Comparison of ENCODE assay signal across 14 cellular contexts in genomic region chr5:77145666-77146065, GRCh38. TPM values are rescaled to one million over a fixed set of nuclear protein-coding genes. Genes with fewer than 3 reads are reported as not detected.
DNase-seq lines count a peak whose midpoint lies in the region; ATAC-seq, FAIRE-seq and TF ChIP-seq lines count a peak whose summit lies in the region.
"Had no signal": no experiment of that assay in that cellular context is flagged by ENCODE, and none has a peak within 500 bp of the region (broad histone marks: within the 10 kb centered on the region; RNA-seq: fewer than 3 reads in every experiment).

No MANE protein-coding gene starts in this region.

- no peak overlapping the region for H2AK5ac ChIP-seq in IMR-90 (ENCODE audit: low read depth, low read length)

- no peak for FAIRE-seq in bronchial epithelial cell (lab: Jason Lieb, UNC)
- FAIRE-seq: GM12878 had no signal

- peaks cover 0 to 16% (median 11%) of the 10 kb centered on the region in 7 donors for H3K4me1 Mint-ChIP-seq in naive thymus-derived CD4-positive, alpha-beta T cell
- H3K4me1 Mint-ChIP-seq: neural crest cell had no signal

- no peaks in the 10 kb centered on the region for H3K9me3 ChIP-seq in IMR-90 (ENCODE audit: control insufficient read depth, insufficient read depth, low read length)
- H3K9me3 ChIP-seq in naive thymus-derived CD4-positive, alpha-beta T cell (ENCODE audit: control insufficient read depth in 2 of 3, low read length in 3 of 3): no peaks in the 10 kb centered on the region
- H3K9me3 ChIP-seq: esophagus squamous epithelium had no signal

- no peak overlapping the region for H3K23ac ChIP-seq in IMR-90 (ENCODE audit: low read depth, low read length)

- no peak overlapping the region for H4K8ac ChIP-seq in IMR-90 (ENCODE audit: low read depth in 2 of 2, low read length in 2 of 2)

- H3K14ac ChIP-seq in IMR-90 (replicated peaks; ENCODE audit: low read depth, low read length): 0 out of 2 replicates have a peak overlapping the region, but pooled peaks have one; percentile 9

- H3K9me3 Mint-ChIP-seq in naive thymus-derived CD4-positive, alpha-beta T cell: no peaks in the 10 kb centered on the region
- H3K9me3 Mint-ChIP-seq: neural crest cell had no signal

- TF ChIP-seq RAD21 in IMR-90 (IDR thresholded peaks at IDR 0.05; ENCODE audit: low read length): no peak

- H3K56ac ChIP-seq in IMR-90 (ENCODE audit: extremely low read depth, insufficient read depth, low read length): no peak overlapping the region

- H3K27ac Mint-ChIP-seq in naive thymus-derived CD4-positive, alpha-beta T cell: peak overlapping the region in 6 of 9 donors; percentile 7 to 78 (median 34)

- no peak overlapping the region for H4K91ac ChIP-seq in IMR-90 (ENCODE audit: insufficient read depth, low read depth, low read length)

- peak; percentile 68 for ATAC-seq in IMR-90 (ENCODE audit: low read depth)
- no peak for ATAC-seq in naive thymus-derived CD4-positive, alpha-beta T cell
- ATAC-seq in GM18519 (IDR thresholded peaks at IDR 0.05; ENCODE audit: low FRiP score, unreplicated experiment): no peak
- ATAC-seq in GM18867 (IDR thresholded peaks at IDR 0.05; ENCODE audit: unreplicated experiment): no peak
- ATAC-seq: GM12878 had no signal

- no peak overlapping the region for H2AFZ ChIP-seq in IMR-90 (replicated peaks; ENCODE audit: low read length, poor library complexity)

- no peak for TF ChIP-seq POLR2A in IMR-90 (IDR thresholded peaks at IDR 0.05; ENCODE audit: low read depth, low read length)

- no peaks in the 10 kb centered on the region for H3K79me1 ChIP-seq in IMR-90 (ENCODE audit: low read depth in 1 of 2, low read length in 2 of 2)

- no peaks in the 10 kb centered on the region for H3K36me3 Mint-ChIP-seq in naive thymus-derived CD4-positive, alpha-beta T cell

- 0 out of 2 replicates have a peak, but pooled peaks cover 3% of the 10 kb centered on the region for H3K9me1 ChIP-seq in IMR-90 (ENCODE audit: insufficient read depth, low read length)

- no peaks in the 10 kb centered on the region for H3K4me1 ChIP-seq in IMR-90 (ENCODE audit: control insufficient read depth, insufficient read depth, low read length)
- no peaks in the 10 kb centered on the region for H3K4me1 ChIP-seq in naive thymus-derived CD4-positive, alpha-beta T cell (ENCODE audit: control insufficient read depth in 2 of 2, insufficient read depth in 2 of 2, low read length in 2 of 2)

- no peak overlapping the region for H2BK20ac ChIP-seq in IMR-90 (ENCODE audit: low read depth, low read length)

- H3K4me3 ChIP-seq in AG10803 (ENCODE audit: low read length) (no peak overlapping the region), IMR-90 (ENCODE audit: insufficient read depth, low read depth, low read length) (no peak overlapping the region), bronchial epithelial cell (ENCODE audit: low read depth, low read length) (no peak overlapping the region)
- no peak overlapping the region for H3K4me3 ChIP-seq in naive thymus-derived CD4-positive, alpha-beta T cell (ENCODE audit: low read length)
- H3K4me3 ChIP-seq: esophagus squamous epithelium, GM12878 had no signal

- POLR2A ChIA-PET in IMR-90 (lab: Charles Lee; ENCODE audit: unreplicated experiment): no interaction called here
- POLR2A ChIA-PET in naive thymus-derived CD4-positive, alpha-beta T cell (lab: Charles Lee): interaction anchor here (0.6 to 2.3 kb wide), 4 partner anchors 8 to 347 kb away, joined by 3 to 7 read pairs (median 4); partner anchors contain the start of gene WDR41

- CTCF ChIA-PET in IMR-90 (lab: Yijun Ruan, JAX): interaction anchor here (0.7 to 1.5 kb wide), 5 partner anchors 10 to 347 kb away, joined by 3 to 7 read pairs (median 3); partner anchors contain the start of gene WDR41
- CTCF ChIA-PET in naive thymus-derived CD4-positive, alpha-beta T cell (lab: Charles Lee): interaction anchor here (1.0 to 3.7 kb wide), 4 partner anchors 10 to 347 kb away, joined by 3 to 39 read pairs (median 18); partner anchors contain the start of gene WDR41

- H3K27me3 Mint-ChIP-seq in naive thymus-derived CD4-positive, alpha-beta T cell: peaks cover 0 to 17% (median 9%) of the 10 kb centered on the region in 5 donors

- no TSS peak for BruUV-seq in IMR-90 (replicated peaks; lab: Mats Ljungman, UMichigan)

- no CpG with 5 or more reads among the region's 1 CpG for WGBS in IMR-90 (ENCODE audit: extremely low coverage in 2 of 2, insufficient read length in 1 of 2), 2 experiments

- H3K4me3 Mint-ChIP-seq in naive thymus-derived CD4-positive, alpha-beta T cell: no peak overlapping the region
- H3K4me3 Mint-ChIP-seq: neural crest cell had no signal

- H2BK5ac ChIP-seq in IMR-90 (ENCODE audit: low read depth, low read length, poor library complexity, severe bottlenecking): no peak overlapping the region

- DNase-seq in AG10803 (ENCODE audit: low read depth) (peak; percentile 57), IMR-90 (peak; percentile 67), bronchial epithelial cell (ENCODE audit: low read depth) (peak; percentile 60), NCI-H1417 treated with DMSO at 0.1 percent for 48 hours (lab: John Stamatoyannopoulos, UW) (no peak)
- DNase-seq in naive thymus-derived CD4-positive, alpha-beta T cell: no peak
- no peak for DNase-seq in activated CD4-positive, CD25-positive, alpha-beta regulatory T cell treated with anti-CD3 and anti-CD28 coated beads, Interleukin-2, amount 50 U/mL, for 72 hours
- DNase-seq: Calu3, esophagus squamous epithelium, NCI-H2171, OCI-M1 had no signal

- H3K36me3 ChIP-seq in IMR-90 (ENCODE audit: control insufficient read depth, insufficient read depth, low read length) (no peaks in the 10 kb centered on the region), bronchial epithelial cell (ENCODE audit: control insufficient read depth, insufficient read depth, low read length) (no peaks in the 10 kb centered on the region)
- no peaks in the 10 kb centered on the region for H3K36me3 ChIP-seq in naive thymus-derived CD4-positive, alpha-beta T cell (ENCODE audit: control insufficient read depth in 2 of 3, insufficient read depth in 3 of 3, low read length in 3 of 3)
- H3K36me3 ChIP-seq: esophagus squamous epithelium had no signal

- intact Hi-C loops in IMR-90 (cut with micrococcal nuclease): loop anchor here (2.0 to 10.0 kb wide), 2 partner anchors 277 to 489 kb away; partner anchors contain the start of gene OTP
- intact Hi-C loops in naive thymus-derived CD4-positive, alpha-beta T cell (cut with micrococcal nuclease): loop anchor here in 1 of 2 donors (2.0 to 10.0 kb wide), 3 partner anchors 65 to 1123 kb away; partner anchors contain the start of gene PDE8B

- H4K5ac ChIP-seq in IMR-90 (ENCODE audit: low read depth, low read length): no peak overlapping the region

- H2BK15ac ChIP-seq in IMR-90 (ENCODE audit: low read depth, low read length): peak overlapping the region; percentile 39; the same call in 1 of the 3 replicates

- TF ChIP-seq CTCF in AG10803 (conservative IDR thresholded peaks at IDR 0.05; ENCODE audit: low read length) (no peak), IMR-90 (conservative IDR thresholded peaks at IDR 0.05; ENCODE audit: low read depth, low read length) (no peak), bronchial epithelial cell (IDR thresholded peaks at IDR 0.05; ENCODE audit: insufficient read depth, low read length, severe bottlenecking) (no peak)

- in situ Hi-C loops in IMR-90 (cut with MboI; ENCODE audit: low sequenced_read_pairs): loop anchor here (5.0 kb wide), 1 partner anchor 347 kb away; the partner anchor contains the start of gene WDR41

- H3K27ac ChIP-seq in IMR-90 (ENCODE audit: insufficient read depth, low read length): no peak overlapping the region
- H3K27ac ChIP-seq in naive thymus-derived CD4-positive, alpha-beta T cell (ENCODE audit: low read depth, low read length): no peak overlapping the region

- H3K4me2 ChIP-seq in IMR-90 (ENCODE audit: low read depth, low read length): no peak overlapping the region

- 0 out of 2 replicates have a peak overlapping the region, but pooled peaks have one; percentile 18 for H2BK120ac ChIP-seq in IMR-90 (ENCODE audit: low read depth, low read length)

- H3K27me3 ChIP-seq in IMR-90 (ENCODE audit: control insufficient read depth, insufficient read depth, low read length) (peaks cover 3% of the 10 kb centered on the region; the same call in 1 of the 2 replicates), bronchial epithelial cell (ENCODE audit: control insufficient read depth, insufficient read depth, low read length) (no peaks in the 10 kb centered on the region)
- H3K27me3 ChIP-seq in naive thymus-derived CD4-positive, alpha-beta T cell (ENCODE audit: control insufficient read depth in 2 of 2, insufficient read depth in 2 of 2, low read length in 2 of 2): no peaks in the 10 kb centered on the region

- no peak overlapping the region for H2AK9ac ChIP-seq in IMR-90 (replicated peaks; ENCODE audit: low read depth, low read length, poor library complexity)

- H3K9ac ChIP-seq in IMR-90 (ENCODE audit: low read depth, low read length): no peak overlapping the region

- H3K18ac ChIP-seq in IMR-90 (ENCODE audit: low read depth, low read length): no peak overlapping the region

- dilution Hi-C loops in IMR-90 (cut with HindIII; ENCODE audit: low sequenced_read_pairs, unreplicated experiment): no loop called here

- no peak overlapping the region for H3K4ac ChIP-seq in IMR-90 (ENCODE audit: low read depth, low read length)

- no peaks in the 10 kb centered on the region for H4K20me1 ChIP-seq in IMR-90 (ENCODE audit: insufficient read depth, low read length)

TF ChIP-seq in IMR-90, 13 proteins besides CTCF, POLR2A, EP300 and RAD21:
- no peak for TF ChIP-seq FOS (IDR thresholded peaks at IDR 0.05; ENCODE audit: low read depth, low read length)
- no peak for TF ChIP-seq NFE2L2 (IDR thresholded peaks at IDR 0.05; ENCODE audit: low read depth, low read length)
- no peak for TF ChIP-seq MAZ (IDR thresholded peaks at IDR 0.05; ENCODE audit: borderline replicate concordance, low read depth, low read length)

RNA-seq across cellular contexts. Expression of gene ZBED3, which starts 58.6 kb away (rescaled TPM):
- total RNA-seq in IMR-90 (2012; rRNA removed): 0.18 and 0.28 TPM in 2 replicates
- 2.2 and 2.5 TPM in 2 replicates for polyA plus RNA-seq in IMR-90 (2012; rRNA removed)
- polyA plus RNA-seq in IMR-90 (2012; cell fraction: cytosol; rRNA removed): 1.0 and 2.0 TPM in 2 replicates
- polyA plus RNA-seq in IMR-90 (2012; cell fraction: nucleus; rRNA removed; ENCODE audit: low replicate concordance): 1.8 and 3.5 TPM in 2 replicates
- total RNA-seq in bronchial epithelial cell: 0.53 and 0.90 TPM in 2 replicates
- 1 to 10 TPM in 4 of 5 experiments, under 1 TPM in 1; 0.56 to 4.0 (median 2.8) TPM for total RNA-seq in naive thymus-derived CD4-positive, alpha-beta T cell
- 1 to 10 TPM in 1 of 2 donors, under 1 TPM in 1; 0.74 to 1.4 TPM for polyA plus RNA-seq in naive thymus-derived CD4-positive, alpha-beta T cell

Comparison
In these comparisons a context has a peak if more than half of its experiments do, and no peak if none do; other contexts are left out.
1. DNase-seq: peak in AG10803 (single experiment), IMR-90 (single experiment) and bronchial epithelial cell (single experiment); none in naive thymus-derived CD4-positive, alpha-beta T cell (0 of 9), NCI-H1417 treated with DMSO at 0.1 percent for 48 hours (single experiment) and activated CD4-positive, CD25-positive, alpha-beta regulatory T cell treated with anti-CD3 and anti-CD28 coated beads, Interleukin-2, amount 50 U/mL, for 72 hours (single experiment).